ENCODE assay signal across 20 cellular contexts in genomic region chr10:30199376-30200018, GRCh38.
"Had no signal": no experiment of that assay in that cellular context is flagged by ENCODE, and none has a peak within 500 bp of the region (broad histone marks: within the 10 kb centered on the region; RNA-seq: fewer than 3 reads in every experiment).

No MANE protein-coding gene starts in this region.

- H3K4me3 ChIP-seq: dorsolateral prefrontal cortex, left lung, spleen had no signal

- H3K27ac ChIP-seq: dorsolateral prefrontal cortex, left lung, spleen had no signal

- H3K4me1 ChIP-seq: left lung, spleen had no signal

- H3K4me1 Mint-ChIP-seq: activated CD4-positive, alpha-beta T cell treated with anti-CD3 and anti-CD28 coated beads, Interleukin-2, amount 10 ng/mL, durations not matched to agents 24 days and 14 days; brain; endodermal cell had no signal

- H3K4me3 Mint-ChIP-seq: activated CD4-positive, alpha-beta T cell treated with anti-CD3 and anti-CD28 coated beads, Interleukin-2, amount 10 ng/mL, durations not matched to agents 24 days and 14 days; activated CD8-positive, alpha-beta T cell treated with anti-CD3 and anti-CD28 coated beads, Interleukin-2, amount 10 ng/mL, durations not matched to agents 7 days and 5 days; activated naive CD8-positive, alpha-beta T cell; activated T-cell treated with anti-CD3 and anti-CD28 coated beads, Interleukin-2, amount 50 U/mL, for 72 hours; brain; endodermal cell; stimulated activated naive CD8-positive, alpha-beta T cell treated with anti-CD3 and anti-CD28 coated beads, Interleukin-15, Interleukin-2, amounts not matched to agents 100 ng/mL and 50 ng/mL, for 24 hours; type B pancreatic cell had no signal

- H3K27me3 Mint-ChIP-seq: type B pancreatic cell had no signal

- H3K36me3 ChIP-seq: left lung, spleen had no signal

- FAIRE-seq: islet of Langerhans had no signal

- H3K36me3 Mint-ChIP-seq: activated naive CD8-positive, alpha-beta T cell; brain; type B pancreatic cell had no signal

- DNase-seq: activated CD4-positive, alpha-beta T cell treated with anti-CD3 and anti-CD28 coated beads, Interleukin-2, amount 10 ng/mL, durations not matched to agents 24 days and 14 days; activated CD4-positive, CD25-positive, alpha-beta regulatory T cell; activated CD8-positive, alpha-beta memory T cell treated with anti-CD3 and anti-CD28 coated beads, Interleukin-2, amount 50 U/mL, for 4 hours; activated CD8-positive, alpha-beta T cell treated with anti-CD3 and anti-CD28 coated beads, Interleukin-2, amount 10 ng/mL, durations not matched to agents 7 days and 5 days; activated gamma-delta T cell; activated T-cell treated with anti-CD3 and anti-CD28 coated beads, Interleukin-2, amount 50 U/mL, for 72 hours; amygdala; cerebellar nuclear complex; dorsolateral prefrontal cortex; endodermal cell; left lung; mesendoderm; spleen had no signal

- H3K27me3 ChIP-seq: left lung had no signal

- ATAC-seq: activated CD8-positive, alpha-beta T cell treated with anti-CD3 and anti-CD28 coated beads, Interleukin-2, amount 10 ng/mL, durations not matched to agents 7 days and 5 days; activated T-cell treated with anti-CD3 and anti-CD28 coated beads, Interleukin-2, amount 50 U/mL, for 72 hours; esophagus mucosa; left lung; sciatic nerve had no signal

- H3K27ac Mint-ChIP-seq: activated CD4-positive, alpha-beta T cell treated with anti-CD3 and anti-CD28 coated beads, Interleukin-2, amount 10 ng/mL, durations not matched to agents 24 days and 14 days; activated CD8-positive, alpha-beta T cell treated with anti-CD3 and anti-CD28 coated beads, Interleukin-2, amount 10 ng/mL, durations not matched to agents 7 days and 5 days; activated naive CD8-positive, alpha-beta T cell; activated T-cell treated with anti-CD3 and anti-CD28 coated beads, Interleukin-2, amount 50 U/mL, for 72 hours; endodermal cell; stimulated activated naive CD8-positive, alpha-beta T cell treated with anti-CD3 and anti-CD28 coated beads, Interleukin-15, Interleukin-2, amounts not matched to agents 100 ng/mL and 50 ng/mL, for 24 hours; type B pancreatic cell had no signal
